2 cellular contexts compared by ENCODE assay signal in the genomic region with DNA sequence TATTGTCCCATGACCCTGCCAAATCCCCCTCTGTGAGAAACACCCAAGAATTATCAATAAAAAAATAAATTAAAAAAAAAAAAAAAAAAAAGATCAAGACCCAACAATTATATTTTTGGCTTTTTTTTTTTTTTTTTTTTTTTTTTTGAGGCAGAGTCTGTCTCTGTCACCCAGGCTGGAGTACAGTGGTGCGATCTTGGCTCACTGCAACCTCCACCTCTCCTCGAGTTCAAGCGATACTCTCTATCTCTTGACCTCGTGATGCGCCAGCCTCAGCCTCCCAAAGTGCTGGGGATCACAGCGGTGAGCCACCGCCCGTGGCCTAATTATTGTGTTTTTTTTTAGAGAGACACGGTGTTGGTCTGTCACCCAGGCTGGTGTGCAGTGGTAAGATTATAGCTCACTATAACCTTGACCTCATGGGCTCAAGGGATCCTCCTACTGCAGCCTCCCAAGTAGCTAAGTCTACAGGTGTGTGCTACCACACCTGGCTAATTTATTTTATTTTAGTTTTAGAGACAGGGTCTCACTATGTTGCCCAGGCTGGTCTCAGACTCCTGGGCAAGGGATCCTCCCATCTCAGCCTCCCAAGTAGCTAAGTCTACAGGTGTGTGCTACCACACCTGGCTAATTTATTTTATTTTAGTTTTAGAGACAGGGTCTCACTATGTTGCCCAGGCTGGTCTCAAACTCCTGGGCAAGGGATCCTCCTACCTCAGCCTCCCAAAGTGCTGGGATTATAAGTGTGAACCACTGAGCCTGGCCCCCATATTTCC. TPM values are rescaled to one million over a fixed set of nuclear protein-coding genes. Genes with fewer than 3 reads are reported as not detected.
"Had no signal": no experiment of that assay in that cellular context is flagged by ENCODE, and none has a peak within 500 bp of the region (broad histone marks: within the 10 kb centered on the region; RNA-seq: fewer than 3 reads in every experiment).

No MANE protein-coding gene starts in this region.

RNA-seq across cellular contexts. Expression of gene OIP5, which starts 51.8 kb away (rescaled TPM):
- total RNA-seq: body of pancreas, cardiac septum had no signal
